1 cellular context compared by ENCODE assay signal in genomic region chr5:78294250-78295034, GRCh38.
TF ChIP-seq lines count a peak whose summit lies in the region.

Gene AP3B1 (minus strand): TSS chr5:78294698. CDS start chr5:78294579, 119 bp downstream.

TF ChIP-seq in SK-N-SH, 30 proteins besides CTCF, POLR2A, EP300 and RAD21 (continued from another document):
- TF ChIP-seq REST (IDR thresholded peaks at IDR 0.05; ENCODE audit: low read depth, low read length) (0 out of 2 replicates have a peak, but pooled peaks have one; percentile 11), ELF1 (IDR thresholded peaks at IDR 0.05) (peak; percentile 92), USF1 (IDR thresholded peaks at IDR 0.05; ENCODE audit: borderline replicate concordance, low read depth) (no peak), RXRA (IDR thresholded peaks at IDR 0.05; ENCODE audit: borderline replicate concordance, low read depth) (0 out of 2 replicates have a peak, but pooled peaks have one; percentile 34)
- TF ChIP-seq, protein P1, sequence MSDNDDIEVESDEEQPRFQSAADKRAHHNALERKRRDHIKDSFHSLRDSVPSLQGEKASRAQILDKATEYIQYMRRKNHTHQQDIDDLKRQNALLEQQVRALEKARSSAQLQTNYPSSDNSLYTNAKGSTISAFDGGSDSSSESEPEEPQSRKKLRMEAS (IDR thresholded peaks at IDR 0.05; ENCODE audit: low read depth): no peak; the same call in 1 of the 2 replicates
